Comparison of ENCODE assay signal across 1 cellular context in genomic region chr9:34907044-34907443, GRCh38.
TF ChIP-seq lines count a peak whose summit lies in the region.

No MANE protein-coding gene starts in this region.

TF ChIP-seq in GM23338, 12 proteins besides CTCF, POLR2A, EP300 and RAD21 (continued from another document):
- TF ChIP-seq ZNF462 (CRISPR knock-in tag; IDR thresholded peaks at IDR 0.05) = 0 out of 2 replicates have a peak, but pooled peaks have one; percentile 60
